In the genomic region with DNA sequence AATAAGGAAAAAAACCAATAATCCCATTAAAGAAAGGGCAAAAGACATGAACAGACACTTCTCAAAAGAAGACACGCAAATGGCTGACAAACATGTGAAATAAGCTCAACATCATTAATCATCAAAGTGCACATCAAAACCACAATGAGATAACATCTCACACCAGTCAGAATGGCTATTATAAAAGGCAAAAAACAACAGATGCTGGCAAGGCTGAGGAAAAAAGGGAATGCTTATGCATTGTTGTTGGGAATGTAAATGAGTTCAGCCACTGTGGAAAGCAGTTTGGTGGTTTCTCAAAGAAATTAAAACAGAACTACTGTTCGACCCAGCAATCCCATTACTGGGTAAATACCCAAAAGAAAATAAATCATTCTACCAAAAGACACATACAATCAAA, we compare ENCODE assay signal across 27 cellular contexts.
"Had no signal": no experiment of that assay in that cellular context is flagged by ENCODE, and none has a peak within 500 bp of the region (broad histone marks: within the 10 kb centered on the region; RNA-seq: fewer than 3 reads in every experiment).

No MANE protein-coding gene starts in this region.

- DNase-seq: activated B cell treated with CpG ODN at 0.5 μM for 24 hours; activated CD4-positive, alpha-beta T cell treated with anti-CD3 and anti-CD28 coated beads for 1 hour; activated CD4-positive, alpha-beta T cell treated with anti-CD3 and anti-CD28 coated beads, Interleukin-2, amount 10 ng/mL, durations not matched to agents 24 days and 14 days; activated CD4-positive, alpha-beta T cell treated with anti-CD3 and anti-CD28 coated beads, Interleukin-2, amount 50 U/mL, for 48 hours; activated CD8-positive, alpha-beta memory T cell treated with anti-CD3 and anti-CD28 coated beads, Interleukin-2, amount 10 ng/mL, durations not matched to agents 7 days and 5 days; activated effector memory CD4-positive, alpha-beta T cell treated with anti-CD3 and anti-CD28 coated beads, Interleukin-2, amount 50 U/mL, for 16 hours; activated naive CD4-positive, alpha-beta T cell treated with Interleukin-2 at 50 U/mL for 16 hours; activated naive CD8-positive, alpha-beta T cell treated with anti-CD3 and anti-CD28 coated beads, Interleukin-2, amount 50 U/mL, for 24 hours; activated T-cell treated with anti-CD3 and anti-CD28 coated beads, Interleukin-2, amount 50 U/mL, for 24 hours; amygdala; cerebellar nuclear complex; NCI-H1105 treated with DMSO at 0.1 percent for 48 hours; NCI-H146; NCI-H1930; NCI-H2171; NCI-H345; NCI-H510A; NCI-H526 treated with DMSO at 0.1 percent for 48 hours; NCI-H82; OCI-M1; Peyer's patch; SHP77; T1000 had no signal

- H3K36me3 ChIP-seq: Peyer's patch, SJSA1 had no signal

- H3K9me3 ChIP-seq: Peyer's patch, SJSA1 had no signal

- FAIRE-seq: TTC549 had no signal

- H3K4me3 ChIP-seq: Peyer's patch, SJSA1 had no signal

- H3K4me1 ChIP-seq: Peyer's patch had no signal

- H3K27me3 ChIP-seq: Peyer's patch, SJSA1 had no signal

- ATAC-seq: activated CD8-positive, alpha-beta memory T cell treated with anti-CD3 and anti-CD28 coated beads, Interleukin-2, amount 10 ng/mL, durations not matched to agents 7 days and 5 days; activated naive CD4-positive, alpha-beta T cell treated with anti-CD3 and anti-CD28 coated beads, Interleukin-2, amount 50 U/mL, for 72 hours; activated naive CD8-positive, alpha-beta T cell treated with anti-CD3 and anti-CD28 coated beads, Interleukin-2, amount 50 U/mL, for 24 hours; SK-N-SH treated with all-trans-retinoic acid at 6 μM for 48 hours had no signal

- H3K27ac ChIP-seq: Peyer's patch, SJSA1 had no signal
